In genomic region chr1:85047472-85048295, GRCh38 we compare ENCODE assay signal across 8 cellular contexts. TPM values are rescaled to one million over a fixed set of nuclear protein-coding genes. Genes with fewer than 3 reads are reported as not detected.
DNase-seq lines count a peak whose midpoint lies in the region; ATAC-seq and TF ChIP-seq lines count a peak whose summit lies in the region.

No MANE protein-coding gene starts in this region.

- ATAC-seq in GM18511 (IDR thresholded peaks at IDR 0.05; ENCODE audit: unreplicated experiment) (peak; percentile 69), HG02943 (IDR thresholded peaks at IDR 0.05; ENCODE audit: low read depth, unreplicated experiment) (peak; percentile 46)

- DNase-seq in AG09309 (ENCODE audit: low read depth) (no peak), RKO (ENCODE audit: low spot score) (peak; percentile 35), esophagus muscularis mucosa (ENCODE audit: extremely low spot score) (no peak), pons (ENCODE audit: low spot score) (no peak), SHP77 treated with DMSO at 0.1 percent for 48 hours (lab: John Stamatoyannopoulos, UW) (no peak)

- peak overlapping the region; percentile 89 for H2AFZ ChIP-seq in neuron (ENCODE audit: low read depth, low read length)

- intact Hi-C loops in esophagus muscularis mucosa (cut with DNase I): no loop called here

- no peaks in the 10 kb centered on the region for H3K9me3 ChIP-seq in esophagus muscularis mucosa
- no peaks in the 10 kb centered on the region for H3K9me3 ChIP-seq in neuron (ENCODE audit: low read length)

- no peak for TF ChIP-seq POLR2A in esophagus muscularis mucosa (IDR thresholded peaks at IDR 0.05; ENCODE audit: low read depth)

- H3K27me3 ChIP-seq in esophagus muscularis mucosa (peaks cover 5 to 66% (median 22%) of the 10 kb centered on the region in 4 donors), neuron (ENCODE audit: insufficient read depth, low read length) (peaks cover 69% of the 10 kb centered on the region)

- 24% methylated on average over 13 of the region's 55 CpGs for WGBS in esophagus muscularis mucosa

- H3K4me3 ChIP-seq in AG09309 (ENCODE audit: control insufficient read depth, low read depth, low read length) (peak overlapping the region; percentile 43), esophagus muscularis mucosa (peak overlapping the region; percentile 54 to 70 (median 56)), neuron (ENCODE audit: low read length) (no peak overlapping the region)

- H3K36me3 ChIP-seq in esophagus muscularis mucosa (no peaks in the 10 kb centered on the region), neuron (ENCODE audit: insufficient read depth, low read length) (no peaks in the 10 kb centered on the region)

- TF ChIP-seq EP300 in esophagus muscularis mucosa (IDR thresholded peaks at IDR 0.05): no peak

- no peak for TF ChIP-seq CTCF in AG09309 (IDR thresholded peaks at IDR 0.05; ENCODE audit: control insufficient read depth, insufficient read depth, low read depth, low read length, missing control alignments)
- no peak for TF ChIP-seq CTCF in esophagus muscularis mucosa (IDR thresholded peaks at IDR 0.05)

- H3K27ac ChIP-seq in esophagus muscularis mucosa (replicated peaks in 1 of 4): no peak overlapping the region

- peaks cover 15 to 18% (median 17%) of the 10 kb centered on the region in 4 donors for H3K4me1 ChIP-seq in esophagus muscularis mucosa
- H3K4me1 ChIP-seq in neuron (ENCODE audit: insufficient read depth, low read length): no peaks in the 10 kb centered on the region

RNA-seq across cellular contexts. Expression of gene MCOLN3, which starts 0.6 kb away (rescaled TPM):
- total RNA-seq in esophagus muscularis mucosa: 1 to 10 TPM in 2 of 4 donors, under 1 TPM in 2; 0.65 to 2.1 (median 1.0) TPM

RNA-seq across cellular contexts. Expression of gene MCOLN2, which starts 50.8 kb away (rescaled TPM):
- under 1 TPM; under 0.01 to 0.83 (median 0.18) TPM for total RNA-seq in esophagus muscularis mucosa
